ENCODE assay signal across 8 cellular contexts in genomic region chr17:42979511-42980273, GRCh38. TPM values are rescaled to one million over a fixed set of nuclear protein-coding genes. Genes with fewer than 3 reads are reported as not detected.
DNase-seq lines count a peak whose midpoint lies in the region; ATAC-seq and TF ChIP-seq lines count a peak whose summit lies in the region.

TSS of gene PTGES3L (minus strand) at chr17:42980080. CDS start at chr17:42980053, 27 bp downstream.

- DNase-seq in AG04449 (ENCODE audit: low read depth, low spot score) (no peak), GM13976 (ENCODE audit: low spot score) (peak; percentile 82), LNCaP clone FGC (ENCODE audit: low read depth) (no peak), SK-N-MC (ENCODE audit: low read depth, low spot score) (no peak), right lobe of liver (no peak), substantia nigra (lab: John Stamatoyannopoulos, UW) (peak in 10 of 49 donors; percentile 2 to 47 (median 20))
- DNase-seq in activated CD8-positive, alpha-beta memory T cell treated with anti-CD3 and anti-CD28 coated beads for 24 hours, result no peak

- peaks cover 41% of the 10 kb centered on the region for H3K36me3 Mint-ChIP-seq in dendritic cell treated with granulocyte-macrophage colony-stimulating factor and Interleukin-4, amounts not matched to agents 40 ng/mL and 50 ng/mL, for 4 days (ENCODE audit: low read depth)

- in situ Hi-C loops in GM13976 (cut with MboI; ENCODE audit: low sequenced_read_pairs, unreplicated experiment), result no loop called here

- H3K9me3 ChIP-seq in SK-N-MC (ENCODE audit: low read depth, low read length), result no peaks in the 10 kb centered on the region
- no peaks in the 10 kb centered on the region for H3K9me3 ChIP-seq in right lobe of liver

- H3K36me3 ChIP-seq in SK-N-MC (ENCODE audit: insufficient read depth, low read length) (0 out of 2 replicates have a peak, but pooled peaks cover 3% of the 10 kb centered on the region), right lobe of liver (no peaks in the 10 kb centered on the region)

- peaks cover 47% of the 10 kb centered on the region for H3K4me1 Mint-ChIP-seq in dendritic cell treated with granulocyte-macrophage colony-stimulating factor and Interleukin-4, amounts not matched to agents 40 ng/mL and 50 ng/mL, for 4 days (ENCODE audit: low read depth)

- peak within 1 kb of the TSS; percentile 95 for H3K27ac Mint-ChIP-seq in dendritic cell treated with granulocyte-macrophage colony-stimulating factor and Interleukin-4, amounts not matched to agents 40 ng/mL and 50 ng/mL, for 4 days

- H3K27ac ChIP-seq in SK-N-MC (no peak within 1 kb of the TSS; the same call in 1 of the 2 replicates), right lobe of liver (peak within 1 kb of the TSS; percentile 40 to 82 (median 77)), substantia nigra (ENCODE audit: low read depth, low read length, poor library complexity, severe bottlenecking) (peak within 1 kb of the TSS; percentile 66)

- POLR2A ChIA-PET in AG04449 (lab: Yijun Ruan, JAX), result interaction anchor here (1.0 kb wide), 1 partner anchor 18 kb away, joined by 5 read pairs; the partner anchor contains the start of gene RPL27

- peak within 1 kb of the TSS; percentile 99 for H3K4me3 Mint-ChIP-seq in dendritic cell treated with granulocyte-macrophage colony-stimulating factor and Interleukin-4, amounts not matched to agents 40 ng/mL and 50 ng/mL, for 4 days

- H3K4me3 ChIP-seq in AG04449 (ENCODE audit: low read depth, low read length), result peak within 1 kb of the TSS; percentile 78
- H3K4me3 ChIP-seq in LNCaP clone FGC (ENCODE audit: low read depth, low read length), result peak within 1 kb of the TSS; percentile 91
- peak within 1 kb of the TSS; percentile 81 for H3K4me3 ChIP-seq in SK-N-MC
- H3K4me3 ChIP-seq in right lobe of liver, result peak within 1 kb of the TSS; percentile 94 to 97 (median 97)

- no peak for TF ChIP-seq CTCF in AG04449 (IDR thresholded peaks at IDR 0.05; ENCODE audit: insufficient read depth, low read length, missing control alignments)
- TF ChIP-seq CTCF in GM13976 (IDR thresholded peaks at IDR 0.05; ENCODE audit: borderline replicate concordance, control extremely low read depth, extremely low read depth, insufficient read depth, missing control alignments), result no peak
- TF ChIP-seq CTCF in LNCaP clone FGC (IDR thresholded peaks at IDR 0.05; ENCODE audit: control insufficient read depth, extremely low read depth, insufficient read depth), result no peak
- TF ChIP-seq CTCF in right lobe of liver (IDR thresholded peaks at IDR 0.05), result no peak

- 63% methylated on average over 8 of the region's 21 CpGs for WGBS in right lobe of liver (ENCODE audit: insufficient coverage, low coverage, low lambda C conversion rate, missing lambda C conversion rate)

- no peaks in the 10 kb centered on the region for H3K27me3 ChIP-seq in right lobe of liver

- TF ChIP-seq POLR2A in right lobe of liver (IDR thresholded peaks at IDR 0.05), result no peak

- intact Hi-C loops in dendritic cell treated with granulocyte-macrophage colony-stimulating factor and Interleukin-4, amounts not matched to agents 40 ng/mL and 50 ng/mL, for 4 days (cut with micrococcal nuclease), result loop anchor here (2.0 kb wide), 1 partner anchor 15 kb away; the partner anchor contains the start of gene AARSD1
- intact Hi-C loops in right lobe of liver (cut with DNase I), result no loop called here

- peaks cover 4% of the 10 kb centered on the region for H3K27me3 Mint-ChIP-seq in dendritic cell treated with granulocyte-macrophage colony-stimulating factor and Interleukin-4, amounts not matched to agents 40 ng/mL and 50 ng/mL, for 4 days

- H3K9me3 Mint-ChIP-seq in dendritic cell treated with granulocyte-macrophage colony-stimulating factor and Interleukin-4, amounts not matched to agents 40 ng/mL and 50 ng/mL, for 4 days, result no peaks in the 10 kb centered on the region

- peaks cover 0 to 18% (median 6%) of the 10 kb centered on the region in 4 donors for H3K4me1 ChIP-seq in right lobe of liver

- ATAC-seq in right lobe of liver, result peak in 3 of 4 donors; percentile 4 to 17 (median 10)

- peak within 1 kb of the TSS; percentile 76 for H3K9ac ChIP-seq in SK-N-MC (ENCODE audit: insufficient read length)

- CTCF ChIA-PET in AG04449 (lab: Yijun Ruan, JAX), result interaction anchor here (1.4 to 2.6 kb wide), 2 partner anchors 18 to 136 kb away, joined by 3 to 14 read pairs; partner anchors contain the start of gene RPL27

RNA-seq across cellular contexts. Expression of gene PTGES3L, which starts in this region (rescaled TPM):
- not detected for total RNA-seq in right lobe of liver

Comparison
In these comparisons a context has a peak if more than half of its experiments do, and no peak if none do; other contexts are left out.
1. Peak in ATAC-seq, H3K4me3 ChIP-seq and H3K27ac ChIP-seq in right lobe of liver; RNA of the gene not detected or under 1 TPM.